In the genomic region with DNA sequence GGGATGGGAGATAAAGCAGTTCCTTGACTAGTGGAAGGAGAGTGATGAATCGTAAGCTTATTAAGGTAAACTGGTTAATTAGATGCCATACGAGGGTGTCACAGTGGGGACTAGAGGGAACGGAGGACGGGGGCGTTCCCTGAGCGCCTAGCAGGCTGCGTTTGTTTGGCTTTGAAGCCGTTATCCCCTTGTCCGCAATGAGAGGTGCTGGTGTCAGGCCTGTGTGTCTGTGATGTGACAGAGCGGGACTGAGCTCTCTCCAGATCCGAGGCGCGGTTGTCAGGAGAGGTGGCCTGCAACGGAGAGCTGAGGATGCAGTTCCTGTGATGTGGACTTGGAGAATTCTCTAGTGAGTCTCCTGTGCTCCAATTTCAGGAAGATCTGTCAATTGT, we compare ENCODE assay signal across 10 cellular contexts.
DNase-seq lines count a peak whose midpoint lies in the region; ATAC-seq, FAIRE-seq and TF ChIP-seq lines count a peak whose summit lies in the region.
"Had no signal": no experiment of that assay in that cellular context is flagged by ENCODE, and none has a peak within 500 bp of the region (broad histone marks: within the 10 kb centered on the region; RNA-seq: fewer than 3 reads in every experiment).

No MANE protein-coding gene starts in this region.

- no peak overlapping the region for H3K56ac ChIP-seq in mesendoderm (ENCODE audit: low read length)

- no peak overlapping the region for H2AK5ac ChIP-seq in mesendoderm (ENCODE audit: low read length)

- no peak overlapping the region for H3K4me3 ChIP-seq in mesendoderm (ENCODE audit: low read length)
- no peak overlapping the region for H3K4me3 ChIP-seq in Peyer's patch
- H3K4me3 ChIP-seq in kidney (ENCODE audit: low read length in 2 of 2), result peak overlapping the region in 1 of 2 donors; percentile 63

- intact Hi-C loops in Right ventricle myocardium superior (cut with DNase I) (no loop called here), cardiac septum (cut with DNase I) (loop anchor here (10.0 kb wide), 1 partner anchor 207 kb away; no protein-coding TSS in a partner anchor), kidney (cut with DNase I) (no loop called here)

- no peak overlapping the region for H2BK120ac ChIP-seq in mesendoderm (ENCODE audit: low read depth, low read length)

- ATAC-seq in Right ventricle myocardium superior (ENCODE audit: poor library complexity) (peak; percentile 28), HG02610 (IDR thresholded peaks at IDR 0.05; ENCODE audit: unreplicated experiment) (no peak), HG03565 (IDR thresholded peaks at IDR 0.05; ENCODE audit: unreplicated experiment) (no peak)

- H3K23ac ChIP-seq in mesendoderm (ENCODE audit: low read length), result no peak overlapping the region

- no peak overlapping the region for H2BK15ac ChIP-seq in mesendoderm (replicated peaks; ENCODE audit: low read depth)

- no peak overlapping the region for H3K18ac ChIP-seq in mesendoderm (ENCODE audit: low read length)

- no peak for TF ChIP-seq CTCF in Peyer's patch (IDR thresholded peaks at IDR 0.05)
- no peak for TF ChIP-seq CTCF in kidney (IDR thresholded peaks at IDR 0.05; ENCODE audit: borderline replicate concordance, extremely low read depth, insufficient read depth)

- H3K4me1 ChIP-seq in mesendoderm (ENCODE audit: control insufficient read depth, low read depth, low read length) (no peaks in the 10 kb centered on the region), Peyer's patch (peaks cover 0 to 8% (median 0%) of the 10 kb centered on the region in 4 donors), kidney (ENCODE audit: control insufficient read depth in 1 of 2, insufficient read depth in 1 of 2, low read depth in 1 of 2, low read length in 2 of 2) (peaks cover 0 to 6% of the 10 kb centered on the region in 2 donors)

- WGBS in mesendoderm (ENCODE audit: extremely low coverage, insufficient coverage, low lambda C conversion rate), result no CpG with 5 or more reads among the region's 14 CpGs

- no peak overlapping the region for H3K27ac ChIP-seq in mesendoderm (ENCODE audit: low read depth, low read length)
- no peak overlapping the region for H3K27ac ChIP-seq in Peyer's patch
- H3K27ac ChIP-seq in kidney (ENCODE audit: low read depth in 2 of 2, low read length in 2 of 2), result no peak overlapping the region

- no peak for DNase-seq in Right ventricle myocardium superior
- DNase-seq in cardiac septum (ENCODE audit: low spot score), result no peak
- DNase-seq in cerebellum (ENCODE audit: low spot score), result peak; percentile 50
- DNase-seq in mesendoderm, result peak; percentile 61
- no peak for DNase-seq in Peyer's patch
- DNase-seq in kidney, result no peak
- DNase-seq: CD4-positive, alpha-beta T cell; Karpas-422 had no signal

- no peaks in the 10 kb centered on the region for H3K9me3 ChIP-seq in Peyer's patch
- no peaks in the 10 kb centered on the region for H3K9me3 ChIP-seq in kidney (ENCODE audit: control insufficient read depth in 1 of 2, low read length in 2 of 2)

- TF ChIP-seq POLR2A in Peyer's patch (IDR thresholded peaks at IDR 0.05), result no peak

- H2BK5ac ChIP-seq in mesendoderm (ENCODE audit: low read length), result no peak overlapping the region

- no peaks in the 10 kb centered on the region for H3K79me1 ChIP-seq in mesendoderm (ENCODE audit: low read length)

- H3K79me2 ChIP-seq in mesendoderm (ENCODE audit: control insufficient read depth, insufficient read depth, low read length), result no peaks in the 10 kb centered on the region

- H3K27me3 ChIP-seq in mesendoderm (ENCODE audit: insufficient read depth, low read length, poor library complexity), result no peaks in the 10 kb centered on the region
- H3K27me3 ChIP-seq in Peyer's patch, result no peaks in the 10 kb centered on the region

- no peak for FAIRE-seq in kidney (lab: Jason Lieb, UNC)

- H4K5ac ChIP-seq in mesendoderm (ENCODE audit: low read length), result no peak overlapping the region

- H3K4me2 ChIP-seq in mesendoderm (ENCODE audit: low read length), result peak overlapping the region; percentile 38

- no peak overlapping the region for H4K8ac ChIP-seq in mesendoderm (ENCODE audit: low read depth, low read length)

- no peak overlapping the region for H3K9ac ChIP-seq in mesendoderm (ENCODE audit: low read length)
- no peak overlapping the region for H3K9ac ChIP-seq in kidney (ENCODE audit: low read length in 2 of 2)

- no peak overlapping the region for H3K4ac ChIP-seq in mesendoderm (ENCODE audit: low read depth, low read length)

- H3K36me3 ChIP-seq in mesendoderm (ENCODE audit: control insufficient read depth, insufficient read depth, low read length) (no peaks in the 10 kb centered on the region), Peyer's patch (no peaks in the 10 kb centered on the region), kidney (ENCODE audit: control insufficient read depth in 1 of 2, insufficient read depth in 2 of 2, low read length in 2 of 2) (no peaks in the 10 kb centered on the region)

Comparison
In these comparisons a context has a peak if more than half of its experiments do, and no peak if none do; other contexts are left out.
1. DNase-seq: peak in cerebellum (single experiment) and mesendoderm (single experiment); none in Right ventricle myocardium superior (single experiment), cardiac septum (single experiment), Peyer's patch (0 of 3) and kidney (single experiment).